Comparison of ENCODE assay signal across 19 cellular contexts in the genomic region with DNA sequence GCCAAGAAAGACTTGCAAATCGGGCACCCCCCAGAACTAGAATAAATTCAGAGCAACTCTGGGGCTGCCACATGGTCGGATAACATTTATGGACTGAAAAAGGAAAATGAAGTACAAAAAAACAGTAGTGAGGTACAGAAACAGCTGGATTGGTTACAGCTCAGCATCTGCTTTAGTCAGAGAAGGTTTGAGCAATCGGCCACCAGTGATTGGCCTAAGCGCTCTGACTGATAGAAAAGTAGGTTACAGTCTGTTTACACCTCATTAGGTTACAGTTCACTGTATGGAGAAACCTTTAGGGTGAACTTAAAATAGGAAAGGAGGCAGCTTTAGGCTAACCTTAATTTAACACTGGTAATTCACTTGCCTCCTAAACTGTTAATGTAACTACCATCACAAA.
DNase-seq lines count a peak whose midpoint lies in the region; ATAC-seq and TF ChIP-seq lines count a peak whose summit lies in the region.
"Had no signal": no experiment of that assay in that cellular context is flagged by ENCODE, and none has a peak within 500 bp of the region (broad histone marks: within the 10 kb centered on the region; RNA-seq: fewer than 3 reads in every experiment).

No MANE protein-coding gene starts in this region.

- in situ Hi-C loops in gastrocnemius medialis (cut with MboI; ENCODE audit: low sequenced_read_pairs in 4 of 4), result loop anchor here (10.0 to 25.0 kb wide), 5 partner anchors 250 to 1225 kb away; no protein-coding TSS in a partner anchor
- in situ Hi-C loops in mammary epithelial cell (cut with MboI; ENCODE audit: low sequenced_read_pairs in 2 of 2), result loop anchor here in 1 of 2 donors (25.0 kb wide), 1 partner anchor 1200 kb away; no protein-coding TSS in a partner anchor

- H3K27me3 Mint-ChIP-seq in activated CD4-positive, alpha-beta memory T cell treated with anti-CD3 and anti-CD28 coated beads, Interleukin-2, amount 10 ng/mL, durations not matched to agents 7 days and 5 days, result no peaks in the 10 kb centered on the region
- H3K27me3 Mint-ChIP-seq: activated naive CD8-positive, alpha-beta T cell treated with anti-CD3 and anti-CD28 coated beads, Interleukin-2, amount 50 U/mL, for 24 hours; CD4-positive, CD25-positive, alpha-beta regulatory T cell had no signal

- H3K4me1 Mint-ChIP-seq in activated CD4-positive, alpha-beta memory T cell treated with anti-CD3 and anti-CD28 coated beads, Interleukin-2, amount 10 ng/mL, durations not matched to agents 7 days and 5 days, result no peaks in the 10 kb centered on the region
- H3K4me1 Mint-ChIP-seq: activated naive CD8-positive, alpha-beta T cell treated with anti-CD3 and anti-CD28 coated beads, Interleukin-2, amount 50 U/mL, for 24 hours had no signal

- H3K4me3 ChIP-seq in colonic mucosa, result no peak overlapping the region
- H3K4me3 ChIP-seq in iPS-18a (ENCODE audit: low read length), result no peak overlapping the region
- H3K4me3 ChIP-seq in gastrocnemius medialis, result no peak overlapping the region
- no peak overlapping the region for H3K4me3 ChIP-seq in mammary epithelial cell (replicated peaks in 1 of 3; ENCODE audit: insufficient read depth in 1 of 3, low read depth in 2 of 3, low read length in 3 of 3)
- H3K4me3 ChIP-seq: Peyer's patch had no signal

- H3K9me3 ChIP-seq in colonic mucosa (no peaks in the 10 kb centered on the region), iPS-18a (ENCODE audit: control insufficient read depth, low read depth, low read length) (no peaks in the 10 kb centered on the region), gastrocnemius medialis (no peaks in the 10 kb centered on the region), mammary epithelial cell (replicated peaks; ENCODE audit: insufficient read depth, low read length) (no peaks in the 10 kb centered on the region)
- H3K9me3 ChIP-seq: Peyer's patch, SK-N-SH had no signal

- CTCF ChIA-PET in mammary epithelial cell (lab: Charles Lee; ENCODE audit: low non-redundant PET), result no interaction called here
- CTCF ChIA-PET in activated CD4-positive, alpha-beta memory T cell treated with anti-CD3 and anti-CD28 coated beads, Interleukin-2, amount 10 ng/mL, durations not matched to agents 7 days and 5 days (lab: Charles Lee), result no interaction called here

- whole genome bisulfite sequencing in mammary epithelial cell (ENCODE audit: low coverage, missing lambda C conversion rate), result 93% methylated on average over 4 of the region's 4 CpGs

- peaks cover 9% of the 10 kb centered on the region for H3K4me1 ChIP-seq in colonic mucosa
- H3K4me1 ChIP-seq in iPS-18a (ENCODE audit: control insufficient read depth, low read depth, low read length), result peaks cover 33% of the 10 kb centered on the region
- peaks cover 37 to 64% of the 10 kb centered on the region in 2 donors for H3K4me1 ChIP-seq in gastrocnemius medialis
- no peaks in the 10 kb centered on the region for H3K4me1 ChIP-seq in mammary epithelial cell (ENCODE audit: insufficient read depth, low read length)

- TF ChIP-seq CTCF in colonic mucosa (IDR thresholded peaks at IDR 0.05), result no peak
- no peak for TF ChIP-seq CTCF in gastrocnemius medialis (IDR thresholded peaks at IDR 0.05 in 4 of 5, conservative IDR thresholded peaks at IDR 0.05 in 1 of 5)
- TF ChIP-seq CTCF in mammary epithelial cell (conservative IDR thresholded peaks at IDR 0.05 in 1 of 2, IDR thresholded peaks at IDR 0.05 in 1 of 2; ENCODE audit: extremely low read depth in 1 of 2, insufficient read depth in 1 of 2, low read depth in 1 of 2, low read length in 2 of 2), result no peak

- no peaks in the 10 kb centered on the region for H3K36me3 ChIP-seq in colonic mucosa
- H3K36me3 ChIP-seq in iPS-18a (ENCODE audit: control insufficient read depth, low read depth, low read length), result no peaks in the 10 kb centered on the region
- no peaks in the 10 kb centered on the region for H3K36me3 ChIP-seq in gastrocnemius medialis
- H3K36me3 ChIP-seq in mammary epithelial cell (ENCODE audit: insufficient read depth, low read length), result no peaks in the 10 kb centered on the region
- H3K36me3 ChIP-seq: Peyer's patch had no signal

- POLR2A ChIA-PET in activated CD4-positive, alpha-beta memory T cell treated with anti-CD3 and anti-CD28 coated beads, Interleukin-2, amount 10 ng/mL, durations not matched to agents 7 days and 5 days (lab: Charles Lee), result no interaction called here

- no peaks in the 10 kb centered on the region for H4K20me1 ChIP-seq in mammary epithelial cell (ENCODE audit: insufficient read depth, low read length)

- no peaks in the 10 kb centered on the region for H3K9me3 Mint-ChIP-seq in activated CD4-positive, alpha-beta memory T cell treated with anti-CD3 and anti-CD28 coated beads, Interleukin-2, amount 10 ng/mL, durations not matched to agents 7 days and 5 days
- H3K9me3 Mint-ChIP-seq: activated naive CD8-positive, alpha-beta T cell treated with anti-CD3 and anti-CD28 coated beads, Interleukin-2, amount 50 U/mL, for 24 hours had no signal

- dilution Hi-C loops in mammary epithelial cell (cut with HindIII; ENCODE audit: low sequenced_read_pairs), result no loop called here

- H3K4me2 ChIP-seq in mammary epithelial cell (ENCODE audit: insufficient read depth, low read depth, low read length), result no peak overlapping the region
- H3K4me2 ChIP-seq: SK-N-SH had no signal

- DNase-seq in HCEC 1CT, result peak; percentile 39
- peak; percentile 32 for DNase-seq in colonic mucosa
- DNase-seq in gastrocnemius medialis, result peak; percentile 32 to 55
- no peak for DNase-seq in mammary epithelial cell
- DNase-seq in stimulated activated CD4-positive, alpha-beta T cell treated with anti-CD3 and anti-CD28 coated beads, Interleukin-1b, Interleukin-23, amount 100 ng/mL, for 48 hours, result no peak
- DNase-seq in activated CD4-positive, alpha-beta memory T cell treated with anti-CD3 and anti-CD28 coated beads, Interleukin-2, amount 10 ng/mL, durations not matched to agents 7 days and 5 days, result no peak
- no peak for DNase-seq in OCI-M2 (lab: John Stamatoyannopoulos, UW; ENCODE audit: unreplicated experiment)
- DNase-seq: activated CD4-positive, alpha-beta T cell treated with anti-CD3 and anti-CD28 coated beads for 48 hours; activated naive CD8-positive, alpha-beta T cell treated with anti-CD3 and anti-CD28 coated beads, Interleukin-2, amount 50 U/mL, for 24 hours; caudate nucleus; CD4-positive, CD25-positive, alpha-beta regulatory T cell; effector memory CD4-positive, alpha-beta T cell; NCI-H1436; occipital lobe; SK-N-SH; stimulated activated CD4-positive, alpha-beta T cell treated with anti-CD3 and anti-CD28 coated beads, Interleukin-4, amount 100 ng/mL, for 24 hours; T-helper 9 cell had no signal

- no peaks in the 10 kb centered on the region for H3K27me3 ChIP-seq in colonic mucosa
- no peaks in the 10 kb centered on the region for H3K27me3 ChIP-seq in iPS-18a (ENCODE audit: control insufficient read depth, insufficient read depth, low read length)
- H3K27me3 ChIP-seq in gastrocnemius medialis, result no peaks in the 10 kb centered on the region
- H3K27me3 ChIP-seq in mammary epithelial cell (ENCODE audit: insufficient read depth, low read length), result no peaks in the 10 kb centered on the region
- H3K27me3 ChIP-seq: Peyer's patch had no signal

- TF ChIP-seq POLR2A in gastrocnemius medialis (IDR thresholded peaks at IDR 0.05), result no peak

- BruUV-seq in mammary epithelial cell (replicated peaks; lab: Mats Ljungman, UMichigan), result no TSS peak

- H3K4me3 Mint-ChIP-seq in activated CD4-positive, alpha-beta memory T cell treated with anti-CD3 and anti-CD28 coated beads, Interleukin-2, amount 10 ng/mL, durations not matched to agents 7 days and 5 days, result no peak overlapping the region
- H3K4me3 Mint-ChIP-seq: activated naive CD8-positive, alpha-beta T cell treated with anti-CD3 and anti-CD28 coated beads, Interleukin-2, amount 50 U/mL, for 24 hours; CD4-positive, CD25-positive, alpha-beta regulatory T cell had no signal

- no peaks in the 10 kb centered on the region for H3K79me2 ChIP-seq in mammary epithelial cell (ENCODE audit: insufficient read depth, low read length)

- no peak overlapping the region for H3K9ac ChIP-seq in colonic mucosa (ENCODE audit: low read depth in 2 of 2, low read length in 2 of 2)
- peak overlapping the region; percentile 27 for H3K9ac ChIP-seq in iPS-18a (ENCODE audit: low read length)
- no peak overlapping the region for H3K9ac ChIP-seq in mammary epithelial cell (ENCODE audit: insufficient read depth, low read length)
- H3K9ac ChIP-seq: SK-N-SH had no signal

- no peak overlapping the region for H3K27ac Mint-ChIP-seq in activated CD4-positive, alpha-beta memory T cell treated with anti-CD3 and anti-CD28 coated beads, Interleukin-2, amount 10 ng/mL, durations not matched to agents 7 days and 5 days
- H3K27ac Mint-ChIP-seq: activated naive CD8-positive, alpha-beta T cell treated with anti-CD3 and anti-CD28 coated beads, Interleukin-2, amount 50 U/mL, for 24 hours; CD4-positive, CD25-positive, alpha-beta regulatory T cell had no signal

- ATAC-seq in gastrocnemius medialis, result peak; percentile 56 to 87
- ATAC-seq: activated naive CD8-positive, alpha-beta T cell treated with anti-CD3 and anti-CD28 coated beads, Interleukin-2, amount 50 U/mL, for 24 hours had no signal

- H3K27ac ChIP-seq in colonic mucosa, result peak overlapping the region; percentile 39
- H3K27ac ChIP-seq in iPS-18a (ENCODE audit: low read length), result no peak overlapping the region
- H3K27ac ChIP-seq in gastrocnemius medialis, result peak overlapping the region; percentile 36 to 85 (median 70)
- H3K27ac ChIP-seq in mammary epithelial cell (ENCODE audit: insufficient read depth, low read depth, low read length), result no peak overlapping the region

- intact Hi-C loops in colonic mucosa (cut with DNase I), result no loop called here
- intact Hi-C loops in gastrocnemius medialis (cut with DNase I; ENCODE audit: low total_unique reads), result loop anchor here (5.0 to 10.0 kb wide), 3 partner anchors 140 to 1117 kb away; no protein-coding TSS in a partner anchor
- intact Hi-C loops in mammary epithelial cell (cut with micrococcal nuclease), result loop anchor here (5.0 to 10.0 kb wide), 3 partner anchors 207 to 1200 kb away; no protein-coding TSS in a partner anchor

- no peaks in the 10 kb centered on the region for H3K36me3 Mint-ChIP-seq in activated CD4-positive, alpha-beta memory T cell treated with anti-CD3 and anti-CD28 coated beads, Interleukin-2, amount 10 ng/mL, durations not matched to agents 7 days and 5 days (ENCODE audit: low read depth)
- H3K36me3 Mint-ChIP-seq: CD4-positive, CD25-positive, alpha-beta regulatory T cell had no signal

- H2AFZ ChIP-seq in mammary epithelial cell (ENCODE audit: low read depth, low read length), result no peak overlapping the region

Comparison
In these comparisons a context has a peak if more than half of its experiments do, and no peak if none do; other contexts are left out.
1. DNase-seq: peak in HCEC 1CT (single experiment), colonic mucosa (single experiment) and gastrocnemius medialis (2 of 2); none in mammary epithelial cell (single experiment), stimulated activated CD4-positive, alpha-beta T cell treated with anti-CD3 and anti-CD28 coated beads, Interleukin-1b, Interleukin-23, amount 100 ng/mL, for 48 hours (single experiment), activated CD4-positive, alpha-beta memory T cell treated with anti-CD3 and anti-CD28 coated beads, Interleukin-2, amount 10 ng/mL, durations not matched to agents 7 days and 5 days (single experiment) and OCI-M2 (single experiment).
2. H3K27ac ChIP-seq: peak in colonic mucosa (single experiment) and gastrocnemius medialis (4 of 4); none in iPS-18a (single experiment) and mammary epithelial cell (single experiment).